Comparison of ENCODE assay signal across 8 cellular contexts in the genomic region with DNA sequence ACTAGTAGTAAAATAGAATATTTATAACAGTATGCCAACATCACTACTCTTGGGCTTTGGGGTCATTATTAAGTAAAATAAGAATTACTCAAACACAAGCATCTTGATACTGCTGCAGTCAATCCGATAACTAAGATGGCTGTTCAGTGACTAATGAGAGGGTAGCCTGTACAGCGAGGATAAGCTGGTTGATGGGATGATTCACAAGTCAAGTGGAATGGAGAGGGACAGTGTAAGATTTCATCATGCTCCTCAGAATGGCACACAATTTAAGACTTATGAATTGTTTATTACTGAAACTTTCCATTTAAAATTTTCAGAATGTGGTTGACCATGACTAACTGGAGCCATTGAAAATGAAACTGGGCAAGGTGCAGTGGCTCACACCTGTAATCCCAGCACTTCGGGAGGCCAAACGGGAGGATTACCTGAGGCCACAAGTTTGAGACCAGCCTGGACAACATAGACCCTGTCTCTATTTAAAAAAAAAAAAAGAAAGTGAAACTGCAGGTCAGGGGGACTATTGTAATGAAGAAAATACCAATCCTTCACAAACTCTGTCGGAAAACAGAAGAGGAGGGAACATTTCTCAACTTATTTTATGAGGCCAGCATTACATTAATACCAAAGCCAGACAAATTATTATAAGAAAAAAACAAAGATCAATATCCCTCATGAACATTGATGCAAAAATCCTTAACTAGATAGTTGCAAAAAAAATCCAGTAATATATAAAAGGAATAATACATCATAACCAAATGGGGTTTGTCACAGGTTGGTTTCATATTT. TPM values are rescaled to one million over a fixed set of nuclear protein-coding genes. Genes with fewer than 3 reads are reported as not detected.
DNase-seq lines count a peak whose midpoint lies in the region; ATAC-seq and TF ChIP-seq lines count a peak whose summit lies in the region.

No MANE protein-coding gene starts in this region.

- H3K27ac Mint-ChIP-seq in activated CD8-positive, alpha-beta memory T cell treated with anti-CD3 and anti-CD28 coated beads, Interleukin-2, amount 10 ng/mL, durations not matched to agents 7 days and 5 days: peak overlapping the region; percentile 86

- H3K27me3 Mint-ChIP-seq in activated CD8-positive, alpha-beta memory T cell treated with anti-CD3 and anti-CD28 coated beads, Interleukin-2, amount 10 ng/mL, durations not matched to agents 7 days and 5 days: no peaks in the 10 kb centered on the region

- ATAC-seq in activated CD8-positive, alpha-beta memory T cell treated with anti-CD3 and anti-CD28 coated beads, Interleukin-2, amount 10 ng/mL, durations not matched to agents 7 days and 5 days: peak; percentile 83

- peak overlapping the region; percentile 60 for H3K4me3 Mint-ChIP-seq in activated CD8-positive, alpha-beta memory T cell treated with anti-CD3 and anti-CD28 coated beads, Interleukin-2, amount 10 ng/mL, durations not matched to agents 7 days and 5 days

- peaks cover 33% of the 10 kb centered on the region for H3K36me3 Mint-ChIP-seq in activated CD8-positive, alpha-beta memory T cell treated with anti-CD3 and anti-CD28 coated beads, Interleukin-2, amount 10 ng/mL, durations not matched to agents 7 days and 5 days

- peaks cover 33% of the 10 kb centered on the region for H3K4me1 Mint-ChIP-seq in activated CD8-positive, alpha-beta memory T cell treated with anti-CD3 and anti-CD28 coated beads, Interleukin-2, amount 10 ng/mL, durations not matched to agents 7 days and 5 days

- in situ Hi-C loops in astrocyte of the cerebellum (cut with HindIII; ENCODE audit: low sequenced_read_pairs): no loop called here

- CTCF ChIA-PET in activated CD8-positive, alpha-beta memory T cell treated with anti-CD3 and anti-CD28 coated beads, Interleukin-2, amount 10 ng/mL, durations not matched to agents 7 days and 5 days (lab: Charles Lee): interaction anchor here (0.9 to 1.3 kb wide), 2 partner anchors 15 to 68 kb away, joined by 3 read pairs; no protein-coding TSS in a partner anchor

- DNase-seq in activated CD8-positive, alpha-beta memory T cell treated with anti-CD3 and anti-CD28 coated beads, Interleukin-2, amount 10 ng/mL, durations not matched to agents 7 days and 5 days: peak; percentile 48
- DNase-seq in activated CD8-positive, alpha-beta memory T cell treated with anti-CD3 and anti-CD28 coated beads, Interleukin-2, amount 50 U/mL, for 48 hours: no peak
- DNase-seq in HUDEP-2 (lab: John Stamatoyannopoulos, UW; ENCODE audit: unreplicated experiment in 76 of 76): peak in 60 of 76 experiments; percentile 2 to 84 (median 42)
- peak; percentile 47 for DNase-seq in astrocyte of the cerebellum (ENCODE audit: low read depth)
- DNase-seq in stimulated activated CD4-positive, alpha-beta T cell treated with anti-CD3 and anti-CD28 coated beads, TNF-alpha, amount 100 ng/mL, for 24 hours (ENCODE audit: low read depth in 3 of 3): peak in 2 of 3 experiments; percentile 22 to 23
- no peak for DNase-seq in SHP77 (lab: John Stamatoyannopoulos, UW)
- no peak for DNase-seq in NCI-H748 (lab: John Stamatoyannopoulos, UW; ENCODE audit: unreplicated experiment)
- DNase-seq in cortex of kidney (lab: John Stamatoyannopoulos, UW): no peak

- no peak for TF ChIP-seq CTCF in astrocyte of the cerebellum (IDR thresholded peaks at IDR 0.05; ENCODE audit: low read depth, low read length, missing control alignments)

- no peaks in the 10 kb centered on the region for H3K9me3 Mint-ChIP-seq in activated CD8-positive, alpha-beta memory T cell treated with anti-CD3 and anti-CD28 coated beads, Interleukin-2, amount 10 ng/mL, durations not matched to agents 7 days and 5 days (ENCODE audit: low read depth)

- H3K4me3 ChIP-seq in astrocyte of the cerebellum (ENCODE audit: low read depth, low read length): no peak overlapping the region

RNA-seq across cellular contexts. Expression of gene AVL9, which starts 11.2 kb away (rescaled TPM):
- 10 to 100 TPM; 36.1 to 42.2 TPM for total RNA-seq in activated CD8-positive, alpha-beta memory T cell treated with anti-CD3 and anti-CD28 coated beads, Interleukin-2, amount 10 ng/mL, durations not matched to agents 7 days and 5 days

RNA-seq across cellular contexts. Expression of gene LSM5, which starts 16.3 kb away (rescaled TPM):
- total RNA-seq in activated CD8-positive, alpha-beta memory T cell treated with anti-CD3 and anti-CD28 coated beads, Interleukin-2, amount 10 ng/mL, durations not matched to agents 7 days and 5 days: 10 to 100 TPM; 72.0 to 88.6 TPM

Comparison
In these comparisons a context has a peak if more than half of its experiments do, and no peak if none do; other contexts are left out.
1. DNase-seq: peak in activated CD8-positive, alpha-beta memory T cell treated with anti-CD3 and anti-CD28 coated beads, Interleukin-2, amount 10 ng/mL, durations not matched to agents 7 days and 5 days (single experiment), HUDEP-2 (60 of 76), astrocyte of the cerebellum (single experiment) and stimulated activated CD4-positive, alpha-beta T cell treated with anti-CD3 and anti-CD28 coated beads, TNF-alpha, amount 100 ng/mL, for 24 hours (2 of 3); none in activated CD8-positive, alpha-beta memory T cell treated with anti-CD3 and anti-CD28 coated beads, Interleukin-2, amount 50 U/mL, for 48 hours (single experiment), SHP77 (0 of 2), NCI-H748 (single experiment) and cortex of kidney (single experiment).